In genomic region chr20:44703183-44703925, GRCh38 we compare ENCODE assay signal across 15 cellular contexts. TPM values are rescaled to one million over a fixed set of nuclear protein-coding genes. Genes with fewer than 3 reads are reported as not detected.
DNase-seq lines count a peak whose midpoint lies in the region; ATAC-seq and TF ChIP-seq lines count a peak whose summit lies in the region.
"Had no signal": no experiment of that assay in that cellular context is flagged by ENCODE, and none has a peak within 500 bp of the region (broad histone marks: within the 10 kb centered on the region; RNA-seq: fewer than 3 reads in every experiment).

No MANE protein-coding gene starts in this region.

- no peaks in the 10 kb centered on the region for H3K9me3 ChIP-seq in ascending aorta
- no peaks in the 10 kb centered on the region for H3K9me3 ChIP-seq in left ventricle myocardium inferior (replicated peaks)
- no peaks in the 10 kb centered on the region for H3K9me3 ChIP-seq in A673 (ENCODE audit: low read depth, low read length, poor library complexity, severe bottlenecking)

- POLR2A ChIA-PET in A673 (lab: Charles Lee; ENCODE audit: low non-redundant PET): no interaction called here

- peak overlapping the region; percentile 65 for H3K27ac Mint-ChIP-seq in stimulated activated memory B cell treated with anti-CD40 and anti-IgM and Interleukin-4, amounts not matched to agents 10 μg/mL and 1 μg/mL and 100 μg/mL, for 72 hours
- no peak overlapping the region for H3K27ac Mint-ChIP-seq in activated T-helper 1 cell treated with anti-CD3 and anti-CD28 coated beads, Interleukin-12 subunit alpha, Interleukin-12 subunit beta, Interleukin-2, Interleukin-4 antibody, amounts not matched to agents 30 ng/mL and 10 ng/mL and 1 ng/mL, durations not matched to agents 14 hours and 24 hours and 36 hours
- H3K27ac Mint-ChIP-seq: activated B cell treated with CpG ODN at 0.5 μM for 24 hours; activated naive CD8-positive, alpha-beta T cell treated with anti-CD3 and anti-CD28 coated beads for 36 hours; type B pancreatic cell had no signal

- intact Hi-C loops in ascending aorta (cut with DNase I) (no loop called here), left ventricle myocardium inferior (cut with micrococcal nuclease) (no loop called here), A673 (cut with micrococcal nuclease; ENCODE audit: unreplicated experiment) (no loop called here)
- intact Hi-C loops in activated T-helper 1 cell treated with anti-CD3 and anti-CD28 coated beads, Interleukin-12 subunit alpha, Interleukin-12 subunit beta, Interleukin-2, Interleukin-4 antibody, amounts not matched to agents 30 ng/mL and 10 ng/mL and 1 ng/mL, durations not matched to agents 14 hours and 24 hours and 36 hours (cut with micrococcal nuclease): no loop called here

- no peak for ATAC-seq in stimulated activated memory B cell treated with anti-CD40 and anti-IgM and Interleukin-4, amounts not matched to agents 10 μg/mL and 1 μg/mL and 100 μg/mL, for 72 hours
- ATAC-seq: foreskin keratinocyte had no signal

- H3K4me3 Mint-ChIP-seq in stimulated activated memory B cell treated with anti-CD40 and anti-IgM and Interleukin-4, amounts not matched to agents 10 μg/mL and 1 μg/mL and 100 μg/mL, for 72 hours: no peak overlapping the region
- H3K4me3 Mint-ChIP-seq in activated T-helper 1 cell treated with anti-CD3 and anti-CD28 coated beads, Interleukin-12 subunit alpha, Interleukin-12 subunit beta, Interleukin-2, Interleukin-4 antibody, amounts not matched to agents 30 ng/mL and 10 ng/mL and 1 ng/mL, durations not matched to agents 14 hours and 24 hours and 36 hours: no peak overlapping the region
- H3K4me3 Mint-ChIP-seq: activated B cell treated with CpG ODN at 0.5 μM for 24 hours; activated naive CD8-positive, alpha-beta T cell treated with anti-CD3 and anti-CD28 coated beads for 36 hours; type B pancreatic cell had no signal

- H3K4me3 ChIP-seq in ascending aorta: no peak overlapping the region
- H3K4me3 ChIP-seq in left ventricle myocardium inferior: no peak overlapping the region
- no peak overlapping the region for H3K4me3 ChIP-seq in A673 (ENCODE audit: low read depth, low read length, poor library complexity, severe bottlenecking)

- peaks cover 14% of the 10 kb centered on the region for H3K4me1 Mint-ChIP-seq in stimulated activated memory B cell treated with anti-CD40 and anti-IgM and Interleukin-4, amounts not matched to agents 10 μg/mL and 1 μg/mL and 100 μg/mL, for 72 hours
- H3K4me1 Mint-ChIP-seq in activated T-helper 1 cell treated with anti-CD3 and anti-CD28 coated beads, Interleukin-12 subunit alpha, Interleukin-12 subunit beta, Interleukin-2, Interleukin-4 antibody, amounts not matched to agents 30 ng/mL and 10 ng/mL and 1 ng/mL, durations not matched to agents 14 hours and 24 hours and 36 hours (ENCODE audit: low read depth): no peaks in the 10 kb centered on the region
- H3K4me1 Mint-ChIP-seq: activated naive CD8-positive, alpha-beta T cell treated with anti-CD3 and anti-CD28 coated beads for 36 hours had no signal

- no peak for TF ChIP-seq CTCF in ascending aorta (IDR thresholded peaks at IDR 0.05)
- no peak for TF ChIP-seq CTCF in left ventricle myocardium inferior (IDR thresholded peaks at IDR 0.05; ENCODE audit: borderline replicate concordance)
- TF ChIP-seq CTCF in A673 (conservative IDR thresholded peaks at IDR 0.05; ENCODE audit: low read depth, low read length): no peak

- peaks cover 13 to 50% of the 10 kb centered on the region in 2 donors for H3K4me1 ChIP-seq in ascending aorta
- peaks cover 55% of the 10 kb centered on the region for H3K4me1 ChIP-seq in left ventricle myocardium inferior
- peaks cover 12% of the 10 kb centered on the region for H3K4me1 ChIP-seq in A673 (ENCODE audit: insufficient read depth, low read length, poor library complexity, severe bottlenecking)
- H3K4me1 ChIP-seq: foreskin keratinocyte had no signal

- CTCF ChIA-PET in A673 (lab: Charles Lee): no interaction called here

- peak; percentile 31 for DNase-seq in GM03348 (ENCODE audit: low spot score)
- no peak for DNase-seq in ascending aorta (ENCODE audit: low spot score in 2 of 2)
- DNase-seq in left ventricle myocardium inferior: no peak
- DNase-seq in activated T-helper 1 cell treated with anti-CD3 and anti-CD28 coated beads, Interleukin-12 subunit alpha, Interleukin-12 subunit beta, Interleukin-2, Interleukin-4 antibody, amounts not matched to agents 30 ng/mL and 10 ng/mL and 1 ng/mL, durations not matched to agents 14 hours and 24 hours and 36 hours (ENCODE audit: low spot score): no peak
- no peak for DNase-seq in NCI-H345 treated with DMSO at 0.1 percent for 48 hours (lab: John Stamatoyannopoulos, UW; ENCODE audit: unreplicated experiment)
- DNase-seq in C1 segment of cervical spinal cord (lab: John Stamatoyannopoulos, UW): no peak
- DNase-seq in A673 (ENCODE audit: low spot score): no peak
- DNase-seq: activated B cell treated with CpG ODN at 0.5 μM for 24 hours; activated naive CD8-positive, alpha-beta T cell treated with anti-CD3 and anti-CD28 coated beads for 36 hours; foreskin keratinocyte; NCI-H2171 had no signal

- no peaks in the 10 kb centered on the region for H3K27me3 ChIP-seq in ascending aorta
- H3K27me3 ChIP-seq in left ventricle myocardium inferior (ENCODE audit: low read depth): no peaks in the 10 kb centered on the region
- H3K27me3 ChIP-seq in A673 (replicated peaks; ENCODE audit: insufficient read depth, low read depth, low read length, poor library complexity): no peaks in the 10 kb centered on the region

- no peaks in the 10 kb centered on the region for H3K36me3 ChIP-seq in ascending aorta
- H3K36me3 ChIP-seq in left ventricle myocardium inferior: no peaks in the 10 kb centered on the region
- no peaks in the 10 kb centered on the region for H3K36me3 ChIP-seq in A673 (ENCODE audit: insufficient read depth, low read length, poor library complexity, severe bottlenecking)

- peak overlapping the region; percentile 87 to 93 for H3K27ac ChIP-seq in ascending aorta
- peak overlapping the region; percentile 85 for H3K27ac ChIP-seq in left ventricle myocardium inferior (replicated peaks)
- H3K27ac ChIP-seq in A673 (ENCODE audit: low read depth, low read length, poor library complexity, severe bottlenecking): no peak overlapping the region
- H3K27ac ChIP-seq: foreskin keratinocyte, HL-60 had no signal

- no peaks in the 10 kb centered on the region for H3K36me3 Mint-ChIP-seq in stimulated activated memory B cell treated with anti-CD40 and anti-IgM and Interleukin-4, amounts not matched to agents 10 μg/mL and 1 μg/mL and 100 μg/mL, for 72 hours
- no peaks in the 10 kb centered on the region for H3K36me3 Mint-ChIP-seq in activated T-helper 1 cell treated with anti-CD3 and anti-CD28 coated beads, Interleukin-12 subunit alpha, Interleukin-12 subunit beta, Interleukin-2, Interleukin-4 antibody, amounts not matched to agents 30 ng/mL and 10 ng/mL and 1 ng/mL, durations not matched to agents 14 hours and 24 hours and 36 hours (ENCODE audit: low read depth)
- H3K36me3 Mint-ChIP-seq: activated naive CD8-positive, alpha-beta T cell treated with anti-CD3 and anti-CD28 coated beads for 36 hours; type B pancreatic cell had no signal

- H3K9me3 Mint-ChIP-seq in stimulated activated memory B cell treated with anti-CD40 and anti-IgM and Interleukin-4, amounts not matched to agents 10 μg/mL and 1 μg/mL and 100 μg/mL, for 72 hours: no peaks in the 10 kb centered on the region
- H3K9me3 Mint-ChIP-seq in activated T-helper 1 cell treated with anti-CD3 and anti-CD28 coated beads, Interleukin-12 subunit alpha, Interleukin-12 subunit beta, Interleukin-2, Interleukin-4 antibody, amounts not matched to agents 30 ng/mL and 10 ng/mL and 1 ng/mL, durations not matched to agents 14 hours and 24 hours and 36 hours: no peaks in the 10 kb centered on the region
- H3K9me3 Mint-ChIP-seq: activated B cell treated with CpG ODN at 0.5 μM for 24 hours; activated naive CD8-positive, alpha-beta T cell treated with anti-CD3 and anti-CD28 coated beads for 36 hours; type B pancreatic cell had no signal

- BruUV-seq in A673 (replicated peaks; lab: Mats Ljungman, UMichigan): no TSS peak

- peaks cover 31% of the 10 kb centered on the region for H3K27me3 Mint-ChIP-seq in stimulated activated memory B cell treated with anti-CD40 and anti-IgM and Interleukin-4, amounts not matched to agents 10 μg/mL and 1 μg/mL and 100 μg/mL, for 72 hours
- peaks cover 2% of the 10 kb centered on the region for H3K27me3 Mint-ChIP-seq in activated T-helper 1 cell treated with anti-CD3 and anti-CD28 coated beads, Interleukin-12 subunit alpha, Interleukin-12 subunit beta, Interleukin-2, Interleukin-4 antibody, amounts not matched to agents 30 ng/mL and 10 ng/mL and 1 ng/mL, durations not matched to agents 14 hours and 24 hours and 36 hours (ENCODE audit: insufficient read depth)
- H3K27me3 Mint-ChIP-seq: activated naive CD8-positive, alpha-beta T cell treated with anti-CD3 and anti-CD28 coated beads for 36 hours; type B pancreatic cell had no signal

RNA-seq across cellular contexts. Expression of gene CCN5, which starts 11.8 kb away (rescaled TPM):
- total RNA-seq in ascending aorta: 377 TPM
- total RNA-seq in left ventricle myocardium inferior: 37.0 TPM
- not detected in 2 replicates for total RNA-seq in activated T-helper 1 cell treated with anti-CD3 and anti-CD28 coated beads, Interleukin-12 subunit alpha, Interleukin-12 subunit beta, Interleukin-2, Interleukin-4 antibody, amounts not matched to agents 30 ng/mL and 10 ng/mL and 1 ng/mL, durations not matched to agents 14 hours and 24 hours and 36 hours
- total RNA-seq in A673 (2021): not detected in 2 replicates
- total RNA-seq: activated B cell treated with CpG ODN at 0.5 μM for 24 hours; activated naive CD8-positive, alpha-beta T cell treated with anti-CD3 and anti-CD28 coated beads for 36 hours; foreskin keratinocyte had no signal

RNA-seq across cellular contexts. Expression of gene KCNK15, which starts 42.3 kb away (rescaled TPM):
- total RNA-seq in ascending aorta (62.6 TPM), left ventricle myocardium inferior (0.33 TPM), A673 (2021) (not detected in 2 replicates)
- total RNA-seq in activated T-helper 1 cell treated with anti-CD3 and anti-CD28 coated beads, Interleukin-12 subunit alpha, Interleukin-12 subunit beta, Interleukin-2, Interleukin-4 antibody, amounts not matched to agents 30 ng/mL and 10 ng/mL and 1 ng/mL, durations not matched to agents 14 hours and 24 hours and 36 hours: 1.1 TPM in 2 replicates
- total RNA-seq: foreskin keratinocyte, myocyte had no signal

RNA-seq across cellular contexts. Expression of gene ADA, which starts 51.9 kb away (rescaled TPM):
- 0.75 TPM for total RNA-seq in ascending aorta
- 6.7 TPM for total RNA-seq in left ventricle myocardium inferior
- 45.1 and 45.5 TPM in 2 replicates for total RNA-seq in activated T-helper 1 cell treated with anti-CD3 and anti-CD28 coated beads, Interleukin-12 subunit alpha, Interleukin-12 subunit beta, Interleukin-2, Interleukin-4 antibody, amounts not matched to agents 30 ng/mL and 10 ng/mL and 1 ng/mL, durations not matched to agents 14 hours and 24 hours and 36 hours
- 19.3 and 27.2 TPM in 2 replicates for total RNA-seq in A673 (2021)

Comparison
In these comparisons a context has a peak if more than half of its experiments do, and no peak if none do; other contexts are left out.
1. RNA of gene CCN5, which starts 11.8 kb away (total RNA-seq): 377 TPM in ascending aorta (single experiment) and 37.0 TPM in left ventricle myocardium inferior (single experiment); not detected in A673 and not detected in activated T-helper 1 cell treated with anti-CD3 and anti-CD28 coated beads, Interleukin-12 subunit alpha, Interleukin-12 subunit beta, Interleukin-2, Interleukin-4 antibody, amounts not matched to agents 30 ng/mL and 10 ng/mL and 1 ng/mL, durations not matched to agents 14 hours and 24 hours and 36 hours; every median in the first group is over 10 times any median in the second.
2. RNA of gene KCNK15, which starts 42.3 kb away (total RNA-seq): 62.6 TPM in ascending aorta (single experiment); 1.1 TPM in activated T-helper 1 cell treated with anti-CD3 and anti-CD28 coated beads, Interleukin-12 subunit alpha, Interleukin-12 subunit beta, Interleukin-2, Interleukin-4 antibody, amounts not matched to agents 30 ng/mL and 10 ng/mL and 1 ng/mL, durations not matched to agents 14 hours and 24 hours and 36 hours, 0.33 TPM in left ventricle myocardium inferior (single experiment) and not detected in A673; every median in the first group is over 10 times any median in the second.